ENCODE assay signal across 15 cellular contexts in genomic region chr12:132284071-132284492, GRCh38. TPM values are rescaled to one million over a fixed set of nuclear protein-coding genes. Genes with fewer than 3 reads are reported as not detected.
A peak's percentile ranks its signal among the peaks of the same experiment; 100 is the strongest.
DNase-seq lines count a peak whose midpoint lies in the region; FAIRE-seq and TF ChIP-seq lines count a peak whose summit lies in the region.
"Had no signal": no experiment of that assay in that cellular context is flagged by ENCODE, and none has a peak within 500 bp of the region (broad histone marks: within the 10 kb centered on the region; RNA-seq: fewer than 3 reads in every experiment).

No MANE protein-coding gene starts in this region.

- H3K27ac Mint-ChIP-seq in activated CD4-positive, alpha-beta memory T cell treated with anti-CD3 and anti-CD28 coated beads for 36 hours = no peak overlapping the region
- no peak overlapping the region for H3K27ac Mint-ChIP-seq in activated CD4-positive, alpha-beta memory T cell treated with anti-CD3 and anti-CD28 coated beads, Interleukin-2, amount 10 ng/mL, durations not matched to agents 7 days and 5 days

- H3K9me1 ChIP-seq in endothelial cell of umbilical vein (replicated peaks; ENCODE audit: control insufficient read depth, extremely low read depth, insufficient read depth, low read length) = no peaks in the 10 kb centered on the region

- H3K27ac ChIP-seq in OCI-LY7 (ENCODE audit: low read depth, low read length, poor library complexity, severe bottlenecking) (no peak overlapping the region), endothelial cell of umbilical vein (ENCODE audit: insufficient read depth, low read depth, low read length) (no peak overlapping the region)
- H3K27ac ChIP-seq: KMS-11, left lung, SJCRH30, thyroid gland had no signal

- peaks cover 25% of the 10 kb centered on the region for H3K27me3 Mint-ChIP-seq in activated CD4-positive, alpha-beta memory T cell treated with anti-CD3 and anti-CD28 coated beads for 36 hours
- H3K27me3 Mint-ChIP-seq in activated CD4-positive, alpha-beta memory T cell treated with anti-CD3 and anti-CD28 coated beads, Interleukin-2, amount 10 ng/mL, durations not matched to agents 7 days and 5 days = peaks cover 18% of the 10 kb centered on the region

- peak; percentile 19 for DNase-seq in activated CD4-positive, alpha-beta memory T cell treated with anti-CD3 and anti-CD28 coated beads for 36 hours
- DNase-seq in activated CD4-positive, alpha-beta memory T cell treated with anti-CD3 and anti-CD28 coated beads, Interleukin-2, amount 10 ng/mL, durations not matched to agents 7 days and 5 days = no peak
- DNase-seq in OCI-LY7 (ENCODE audit: low spot score) (peak; percentile 4), endothelial cell of umbilical vein (ENCODE audit: low read depth, low spot score) (peak; percentile 15), retina (peak; percentile 47), NCI-H1417 treated with DMSO at 0.1 percent for 48 hours (lab: John Stamatoyannopoulos, UW) (no peak), NCI-H1436 treated with DMSO at 0.1 percent for 48 hours (lab: John Stamatoyannopoulos, UW) (no peak)
- DNase-seq in activated CD8-positive, alpha-beta memory T cell treated with anti-CD3 and anti-CD28 coated beads, Interleukin-2, amount 50 U/mL, for 4 hours = no peak
- DNase-seq: activated CD8-positive, alpha-beta memory T cell treated with anti-CD3 and anti-CD28 coated beads, Interleukin-2, amount 50 U/mL, for 48 hours; CD4-positive, alpha-beta memory T cell; effector memory CD4-positive, alpha-beta T cell; SJCRH30; thyroid gland had no signal

- TF ChIP-seq CTCF in OCI-LY7 (conservative IDR thresholded peaks at IDR 0.05; ENCODE audit: low read length) (peak; percentile 63), endothelial cell of umbilical vein (IDR thresholded peaks at IDR 0.05; ENCODE audit: extremely low read depth in 1 of 2, insufficient read depth in 1 of 2, low read depth in 1 of 2, low read length in 2 of 2) (peak; percentile 12 to 35)

- POLR2A ChIA-PET in activated CD4-positive, alpha-beta memory T cell treated with anti-CD3 and anti-CD28 coated beads for 36 hours (lab: Charles Lee) = no interaction called here
- POLR2A ChIA-PET in activated CD4-positive, alpha-beta memory T cell treated with anti-CD3 and anti-CD28 coated beads, Interleukin-2, amount 10 ng/mL, durations not matched to agents 7 days and 5 days (lab: Charles Lee) = no interaction called here
- POLR2A ChIA-PET in OCI-LY7 (lab: Charles Lee) (no interaction called here), endothelial cell of umbilical vein (lab: Charles Lee) (no interaction called here)

- H2AFZ ChIP-seq in OCI-LY7 (ENCODE audit: low read length) = no peak overlapping the region
- H2AFZ ChIP-seq in endothelial cell of umbilical vein (ENCODE audit: low read depth, low read length) = no peak overlapping the region

- H3K36me3 Mint-ChIP-seq in activated CD4-positive, alpha-beta memory T cell treated with anti-CD3 and anti-CD28 coated beads for 36 hours = no peaks in the 10 kb centered on the region
- no peaks in the 10 kb centered on the region for H3K36me3 Mint-ChIP-seq in activated CD4-positive, alpha-beta memory T cell treated with anti-CD3 and anti-CD28 coated beads, Interleukin-2, amount 10 ng/mL, durations not matched to agents 7 days and 5 days (ENCODE audit: low read depth)
- H3K36me3 Mint-ChIP-seq: CD4-positive, alpha-beta memory T cell had no signal

- H3K9me3 ChIP-seq in OCI-LY7 (ENCODE audit: low read length) (no peaks in the 10 kb centered on the region), endothelial cell of umbilical vein (replicated peaks; ENCODE audit: control insufficient read depth, insufficient read depth, low read length) (no peaks in the 10 kb centered on the region)
- H3K9me3 ChIP-seq: left lung, SJCRH30, thyroid gland had no signal

- H3K79me2 ChIP-seq in OCI-LY7 (ENCODE audit: insufficient read depth, low read depth, low read length) (no peaks in the 10 kb centered on the region), endothelial cell of umbilical vein (ENCODE audit: control insufficient read depth, insufficient read depth, low read length) (no peaks in the 10 kb centered on the region)

- CTCF ChIA-PET in activated CD4-positive, alpha-beta memory T cell treated with anti-CD3 and anti-CD28 coated beads for 36 hours (lab: Charles Lee) = interaction anchor here (0.8 to 1.0 kb wide), 2 partner anchors 13 to 44 kb away, joined by 3 read pairs; no protein-coding TSS in a partner anchor
- CTCF ChIA-PET in activated CD4-positive, alpha-beta memory T cell treated with anti-CD3 and anti-CD28 coated beads, Interleukin-2, amount 10 ng/mL, durations not matched to agents 7 days and 5 days (lab: Charles Lee) = no interaction called here
- CTCF ChIA-PET in OCI-LY7 (lab: Charles Lee; ENCODE audit: unreplicated experiment) (no interaction called here), endothelial cell of umbilical vein (lab: Charles Lee) (interaction anchor here (0.7 to 3.2 kb wide), 8 partner anchors 8 to 277 kb away, joined by 3 to 20 read pairs (median 4); partner anchors contain the start of gene GALNT9)

- TF ChIP-seq POLR2A in endothelial cell of umbilical vein (IDR thresholded peaks at IDR 0.05; ENCODE audit: low read depth, low read length) = no peak

- dilution Hi-C loops in endothelial cell of umbilical vein (cut with MboI; ENCODE audit: extremely low pct_ligation_motif_present, low sequenced_read_pairs) = no loop called here

- H3K27me3 ChIP-seq in endothelial cell of umbilical vein (ENCODE audit: control insufficient read depth in 2 of 2, insufficient read depth in 2 of 2, low read length in 2 of 2) = no peaks in the 10 kb centered on the region
- H3K27me3 ChIP-seq: SJCRH30, thyroid gland had no signal

- H3K9ac ChIP-seq in endothelial cell of umbilical vein (replicated peaks; ENCODE audit: extremely low read depth, insufficient read depth, low read length) = no peak overlapping the region
- H3K9ac ChIP-seq: KMS-11 had no signal

- H3K4me1 ChIP-seq in OCI-LY7 (ENCODE audit: insufficient read depth, low read length, poor library complexity, severe bottlenecking) = no peaks in the 10 kb centered on the region
- no peaks in the 10 kb centered on the region for H3K4me1 ChIP-seq in endothelial cell of umbilical vein (ENCODE audit: control insufficient read depth, extremely low read depth, insufficient read depth, low read length)
- H3K4me1 ChIP-seq: left lung, SJCRH30 had no signal

- H3K36me3 ChIP-seq in OCI-LY7 (ENCODE audit: insufficient read depth, low read length) (no peaks in the 10 kb centered on the region), endothelial cell of umbilical vein (ENCODE audit: control insufficient read depth in 2 of 2, extremely low read depth in 1 of 2, insufficient read depth in 2 of 2, low read length in 2 of 2) (no peaks in the 10 kb centered on the region)
- H3K36me3 ChIP-seq: left lung, SJCRH30, thyroid gland had no signal

- no TSS peak for BruUV-seq in OCI-LY7 (replicated peaks; lab: Mats Ljungman, UMichigan)
- BruUV-seq in endothelial cell of umbilical vein (replicated peaks; lab: Mats Ljungman, UMichigan) = no TSS peak

- no peak overlapping the region for H3K4me3 Mint-ChIP-seq in activated CD4-positive, alpha-beta memory T cell treated with anti-CD3 and anti-CD28 coated beads for 36 hours
- H3K4me3 Mint-ChIP-seq in activated CD4-positive, alpha-beta memory T cell treated with anti-CD3 and anti-CD28 coated beads, Interleukin-2, amount 10 ng/mL, durations not matched to agents 7 days and 5 days = no peak overlapping the region

- no peak overlapping the region for H3K4me2 ChIP-seq in OCI-LY7 (ENCODE audit: low read length)
- no peak overlapping the region for H3K4me2 ChIP-seq in endothelial cell of umbilical vein (ENCODE audit: insufficient read depth, low read length)
- H3K4me2 ChIP-seq: KMS-11 had no signal

- peaks cover 15% of the 10 kb centered on the region for H3K4me1 Mint-ChIP-seq in activated CD4-positive, alpha-beta memory T cell treated with anti-CD3 and anti-CD28 coated beads for 36 hours (ENCODE audit: low read depth)
- peaks cover 12% of the 10 kb centered on the region for H3K4me1 Mint-ChIP-seq in activated CD4-positive, alpha-beta memory T cell treated with anti-CD3 and anti-CD28 coated beads, Interleukin-2, amount 10 ng/mL, durations not matched to agents 7 days and 5 days

- FAIRE-seq in endothelial cell of umbilical vein (lab: Jason Lieb, UNC) = no peak

- no peaks in the 10 kb centered on the region for H3K9me2 ChIP-seq in OCI-LY7 (ENCODE audit: insufficient read depth, low read length)

- no peaks in the 10 kb centered on the region for H4K20me1 ChIP-seq in OCI-LY7 (ENCODE audit: insufficient read depth, low read length)
- no peaks in the 10 kb centered on the region for H4K20me1 ChIP-seq in endothelial cell of umbilical vein (replicated peaks; ENCODE audit: control insufficient read depth, extremely low read depth, insufficient read depth, low read length)

- intact Hi-C loops in activated CD4-positive, alpha-beta memory T cell treated with anti-CD3 and anti-CD28 coated beads for 36 hours (cut with micrococcal nuclease) = no loop called here
- intact Hi-C loops in OCI-LY7 (cut with micrococcal nuclease; ENCODE audit: unreplicated experiment) = no loop called here
- intact Hi-C loops in endothelial cell of umbilical vein (cut with micrococcal nuclease) = no loop called here

- H3K4me3 ChIP-seq in OCI-LY7 (ENCODE audit: low read depth, low read length, poor library complexity, severe bottlenecking) (no peak overlapping the region), endothelial cell of umbilical vein (replicated peaks in 1 of 3; ENCODE audit: insufficient read depth in 1 of 3, low read depth in 1 of 3, low read length in 3 of 3) (no peak overlapping the region)
- H3K4me3 ChIP-seq: left lung, SJCRH30, thyroid gland had no signal

- no peaks in the 10 kb centered on the region for H3K9me3 Mint-ChIP-seq in activated CD4-positive, alpha-beta memory T cell treated with anti-CD3 and anti-CD28 coated beads for 36 hours
- H3K9me3 Mint-ChIP-seq in activated CD4-positive, alpha-beta memory T cell treated with anti-CD3 and anti-CD28 coated beads, Interleukin-2, amount 10 ng/mL, durations not matched to agents 7 days and 5 days = no peaks in the 10 kb centered on the region

RNA-seq across cellular contexts. Expression of gene GALNT9, which starts 45.3 kb away (rescaled TPM):
- total RNA-seq in activated CD4-positive, alpha-beta memory T cell treated with anti-CD3 and anti-CD28 coated beads for 36 hours = under 1 TPM; 0.12 to 0.29 TPM
- not detected for total RNA-seq in activated CD4-positive, alpha-beta memory T cell treated with anti-CD3 and anti-CD28 coated beads, Interleukin-2, amount 10 ng/mL, durations not matched to agents 7 days and 5 days
- total RNA-seq in OCI-LY7 (2014; rRNA removed; shearing (Covaris generic)) = 0.28 TPM in 1 of 2 replicates, not detected in the other
- total RNA-seq in OCI-LY7 (2022) (not detected in 2 replicates), endothelial cell of umbilical vein (0.73 TPM in 1 of 2 replicates, not detected in the other)
- polyA plus RNA-seq in endothelial cell of umbilical vein = 0.06 and 0.14 TPM in 2 replicates
- 0.03 and 0.06 TPM in 2 replicates for polyA plus RNA-seq in endothelial cell of umbilical vein (2011; cell fraction: cytosol; rRNA removed)
- 0.16 and 0.27 TPM in 2 replicates for polyA plus RNA-seq in endothelial cell of umbilical vein (2011; cell fraction: nucleus; rRNA removed)
- 0.42 and 0.52 TPM in 2 replicates for polyA plus RNA-seq in endothelial cell of umbilical vein (2012)
- polyA minus RNA-seq in endothelial cell of umbilical vein = not detected in 2 replicates
- polyA minus RNA-seq in endothelial cell of umbilical vein (2011; cell fraction: cytosol; rRNA and poly(A)+ RNA removed) = 2.3 TPM
- not detected in 2 replicates for polyA minus RNA-seq in endothelial cell of umbilical vein (2011; cell fraction: nucleus; rRNA and poly(A)+ RNA removed)
- total RNA-seq: CD4-positive, alpha-beta memory T cell had no signal

Comparison
In these comparisons a context has a peak if more than half of its experiments do, and no peak if none do; other contexts are left out.
1. DNase-seq: peak in activated CD4-positive, alpha-beta memory T cell treated with anti-CD3 and anti-CD28 coated beads for 36 hours (single experiment), OCI-LY7 (single experiment), endothelial cell of umbilical vein (single experiment) and retina (single experiment); none in activated CD4-positive, alpha-beta memory T cell treated with anti-CD3 and anti-CD28 coated beads, Interleukin-2, amount 10 ng/mL, durations not matched to agents 7 days and 5 days (single experiment), NCI-H1417 treated with DMSO at 0.1 percent for 48 hours (single experiment), activated CD8-positive, alpha-beta memory T cell treated with anti-CD3 and anti-CD28 coated beads, Interleukin-2, amount 50 U/mL, for 4 hours (single experiment) and NCI-H1436 treated with DMSO at 0.1 percent for 48 hours (single experiment).
2. CTCF ChIA-PET loops: an anchor here in activated CD4-positive, alpha-beta memory T cell treated with anti-CD3 and anti-CD28 coated beads for 36 hours (0.8 to 1.0 kb wide) and endothelial cell of umbilical vein (0.7 to 3.2 kb wide); none called in activated CD4-positive, alpha-beta memory T cell treated with anti-CD3 and anti-CD28 coated beads, Interleukin-2, amount 10 ng/mL, durations not matched to agents 7 days and 5 days and OCI-LY7.